17 cellular contexts compared by ENCODE assay signal in the genomic region with DNA sequence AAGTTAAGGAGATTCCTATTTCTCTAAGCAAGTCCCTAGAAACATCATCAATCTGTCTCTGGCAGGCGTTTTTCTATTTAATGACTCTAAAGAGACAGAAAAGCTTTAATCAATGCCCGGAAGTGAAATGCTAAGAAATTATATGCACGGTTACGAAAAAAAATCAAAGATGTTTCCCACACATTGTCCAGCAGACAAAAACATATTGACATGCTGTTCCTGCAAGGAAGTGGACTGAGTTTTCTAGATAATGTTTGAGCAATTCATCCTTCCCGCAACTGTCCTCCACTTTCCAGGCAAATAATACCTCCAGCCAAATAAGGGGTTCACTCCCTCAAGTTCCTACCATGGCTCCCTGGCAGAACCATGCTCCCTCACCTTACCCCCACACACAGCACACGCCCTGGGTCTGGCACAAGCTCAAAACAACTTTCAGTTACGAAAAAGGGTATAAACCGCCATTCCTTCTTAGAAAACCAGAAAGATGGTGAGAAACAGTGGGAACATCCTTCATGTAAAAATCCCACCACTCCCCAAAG. TPM values are rescaled to one million over a fixed set of nuclear protein-coding genes. Genes with fewer than 3 reads are reported as not detected.
DNase-seq lines count a peak whose midpoint lies in the region; ATAC-seq and TF ChIP-seq lines count a peak whose summit lies in the region.
"Had no signal": no experiment of that assay in that cellular context is flagged by ENCODE, and none has a peak within 500 bp of the region (broad histone marks: within the 10 kb centered on the region; RNA-seq: fewer than 3 reads in every experiment).

No MANE protein-coding gene starts in this region.

- no peaks in the 10 kb centered on the region for H3K36me3 ChIP-seq in heart right ventricle
- H3K36me3 ChIP-seq in esophagus muscularis mucosa = no peaks in the 10 kb centered on the region
- no peaks in the 10 kb centered on the region for H3K36me3 ChIP-seq in lower lobe of right lung
- H3K36me3 ChIP-seq in upper lobe of left lung = no peaks in the 10 kb centered on the region
- H3K36me3 ChIP-seq: BLaER1 had no signal

- TF ChIP-seq POLR2A in esophagus muscularis mucosa (IDR thresholded peaks at IDR 0.05; ENCODE audit: low read depth) = no peak
- no peak for TF ChIP-seq POLR2A in upper lobe of left lung (IDR thresholded peaks at IDR 0.05)

- H3K9me3 ChIP-seq in heart right ventricle (no peaks in the 10 kb centered on the region), esophagus muscularis mucosa (no peaks in the 10 kb centered on the region), lower lobe of right lung (no peaks in the 10 kb centered on the region), upper lobe of left lung (no peaks in the 10 kb centered on the region)
- H3K9me3 ChIP-seq: BLaER1 had no signal

- H3K27me3 ChIP-seq in heart right ventricle (no peaks in the 10 kb centered on the region), esophagus muscularis mucosa (no peaks in the 10 kb centered on the region), lower lobe of right lung (ENCODE audit: low read depth) (no peaks in the 10 kb centered on the region), upper lobe of left lung (no peaks in the 10 kb centered on the region)
- H3K27me3 ChIP-seq: BLaER1 had no signal

- TF ChIP-seq CTCF in heart right ventricle (IDR thresholded peaks at IDR 0.05) = no peak
- no peak for TF ChIP-seq CTCF in esophagus muscularis mucosa (IDR thresholded peaks at IDR 0.05)
- TF ChIP-seq CTCF in lower lobe of right lung (IDR thresholded peaks at IDR 0.05) = no peak
- TF ChIP-seq CTCF in upper lobe of left lung (IDR thresholded peaks at IDR 0.05) = no peak

- WGBS in heart right ventricle, 2 donors = 72 to 76% methylated on average over 8 of the region's 8 CpGs
- 82% methylated on average over 8 of the region's 8 CpGs for WGBS in esophagus muscularis mucosa
- 69 to 72% methylated on average over 8 of the region's 8 CpGs for WGBS in upper lobe of left lung, 2 donors

- DNase-seq in heart right ventricle (no peak), Right ventricle myocardium inferior (ENCODE audit: missing footprints) (no peak), esophagus muscularis mucosa (ENCODE audit: extremely low spot score) (peak; percentile 19), lower lobe of right lung (no peak), upper lobe of left lung (no peak), NCI-H524 treated with DMSO at 0.1 percent for 48 hours (lab: John Stamatoyannopoulos, UW) (no peak), HT-29 (ENCODE audit: low spot score) (no peak)
- no peak for DNase-seq in activated T-cell treated with anti-CD3 and anti-CD28 coated beads, Interleukin-2, amount 50 U/mL, for 1 hour
- DNase-seq: 8988T; AML-193; CD8-positive, alpha-beta memory T cell; DMS53; GF-D8; HCEC 1CT; HFFc6 had no signal

- H3K27ac ChIP-seq in heart right ventricle (peak overlapping the region in 6 of 10 donors; percentile 19 to 80 (median 48)), esophagus muscularis mucosa (replicated peaks in 1 of 4) (no peak overlapping the region), lower lobe of right lung (peak overlapping the region; percentile 42), upper lobe of left lung (peak overlapping the region in 3 of 4 donors; percentile 1 to 70 (median 68))
- H3K27ac ChIP-seq: BLaER1, HL-60 had no signal

- no peak for TF ChIP-seq EP300 in esophagus muscularis mucosa (IDR thresholded peaks at IDR 0.05)
- peak in 1 of 4 donors; percentile 14 for TF ChIP-seq EP300 in upper lobe of left lung (IDR thresholded peaks at IDR 0.05)

- no peak overlapping the region for H3K4me3 ChIP-seq in heart right ventricle
- H3K4me3 ChIP-seq in esophagus muscularis mucosa = no peak overlapping the region
- H3K4me3 ChIP-seq in lower lobe of right lung = no peak overlapping the region
- H3K4me3 ChIP-seq in upper lobe of left lung = no peak overlapping the region
- H3K4me3 ChIP-seq: BLaER1 had no signal

- H3K4me1 ChIP-seq in heart right ventricle (peaks cover 5 to 64% (median 18%) of the 10 kb centered on the region in 9 donors), esophagus muscularis mucosa (peaks cover 8 to 34% (median 17%) of the 10 kb centered on the region in 4 donors), lower lobe of right lung (peaks cover 16% of the 10 kb centered on the region), upper lobe of left lung (peaks cover 0 to 9% (median 3%) of the 10 kb centered on the region in 4 donors)

- ATAC-seq in heart right ventricle (peak in 1 of 8 donors; percentile 17), Right ventricle myocardium inferior (no peak), lower lobe of right lung (no peak), upper lobe of left lung (ENCODE audit: low FRiP score in 2 of 2) (no peak)

- intact Hi-C loops in heart right ventricle (cut with DNase I) (no loop called here), Right ventricle myocardium inferior (cut with DNase I) (no loop called here), esophagus muscularis mucosa (cut with DNase I) (no loop called here), lower lobe of right lung (cut with DNase I) (no loop called here)

RNA-seq across cellular contexts. Expression of a gene that starts 29.6 kb away (rescaled TPM):
- 10 to 100 TPM in 9 of 10 donors, 1 to 10 TPM in 1; 9.8 to 29.0 (median 15.6) TPM for total RNA-seq in heart right ventricle
- polyA plus RNA-seq in heart right ventricle = 10 to 100 TPM in 1 of 2 donors, 1 to 10 TPM in 1; 7.0 to 28.8 TPM
- 22.9 TPM for total RNA-seq in Right ventricle myocardium inferior
- 10 to 100 TPM; 29.1 to 67.0 (median 49.3) TPM for total RNA-seq in esophagus muscularis mucosa
- total RNA-seq in lower lobe of right lung = 46.4 TPM
- 100 to 1,000 TPM in 1 of 6 donors, 10 to 100 TPM in 5; 48.2 to 115 (median 61.8) TPM for total RNA-seq in upper lobe of left lung
- total RNA-seq in HT-29 (2014; rRNA removed; shearing (Covaris generic)) = 0.18 and 0.44 TPM in 2 replicates
- polyA plus RNA-seq: CD8-positive, alpha-beta memory T cell had no signal

Comparison
In these comparisons a context has a peak if more than half of its experiments do, and no peak if none do; other contexts are left out.
1. H3K27ac ChIP-seq: peak in heart right ventricle (6 of 10), lower lobe of right lung (single experiment) and upper lobe of left lung (3 of 4); none in esophagus muscularis mucosa (0 of 4).